In the genomic region with DNA sequence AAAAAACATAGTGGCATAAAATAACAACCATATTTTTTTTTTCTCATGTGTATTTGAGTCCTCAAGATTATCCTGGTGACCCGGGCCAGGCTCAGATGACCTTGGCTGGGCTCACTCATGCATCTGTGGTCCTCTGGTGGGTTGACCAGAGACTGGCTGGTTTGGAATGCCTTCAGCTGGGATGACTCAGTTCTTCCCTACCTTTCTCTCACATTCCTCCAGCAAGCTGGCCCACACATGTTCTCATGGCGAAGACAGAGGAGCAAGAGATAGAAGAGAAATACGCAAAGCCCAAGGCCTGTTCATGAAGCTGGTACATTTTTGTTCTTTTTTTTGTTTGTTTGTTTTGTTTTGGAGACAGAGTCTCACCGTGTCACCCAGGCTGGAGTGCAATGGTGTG, we compare ENCODE assay signal across 1 cellular context.
TF ChIP-seq lines count a peak whose summit lies in the region.

No MANE protein-coding gene starts in this region.

TF ChIP-seq in HepG2, 621 proteins besides CTCF, POLR2A, EP300 and RAD21:
- TF ChIP-seq RBAK (CRISPR knock-in tag; IDR thresholded peaks at IDR 0.05), result peak; percentile 58; the same call in 1 of the 2 replicates
- no peak for TF ChIP-seq ZEB1 (IDR thresholded peaks at IDR 0.05; ENCODE audit: insufficient replicate concordance, low read depth)
TF ChIP-seq in HepG2: peak in this region for 1.
